In genomic region chr12:103833891-103834290, GRCh38 we compare ENCODE assay signal across 15 cellular contexts. TPM values are rescaled to one million over a fixed set of nuclear protein-coding genes. Genes with fewer than 3 reads are reported as not detected.
DNase-seq lines count a peak whose midpoint lies in the region; ATAC-seq and TF ChIP-seq lines count a peak whose summit lies in the region.
"Had no signal": no experiment of that assay in that cellular context is flagged by ENCODE, and none has a peak within 500 bp of the region (broad histone marks: within the 10 kb centered on the region; RNA-seq: fewer than 3 reads in every experiment).

No MANE protein-coding gene starts in this region.

- H3K27me3 Mint-ChIP-seq in chondrocyte (ENCODE audit: low read depth) = no peaks in the 10 kb centered on the region
- peaks cover 9 to 34% of the 10 kb centered on the region in 2 donors for H3K27me3 Mint-ChIP-seq in natural killer cell treated with Interleukin-12 subunit alpha and Interleukin-12 subunit beta and Interleukin-15 and Interleukin-18, amount 100 ng/mL, for 72 hours
- H3K27me3 Mint-ChIP-seq: B cell had no signal

- peaks cover 7% of the 10 kb centered on the region for H3K36me3 Mint-ChIP-seq in chondrocyte (ENCODE audit: low read depth)
- no peaks in the 10 kb centered on the region for H3K36me3 Mint-ChIP-seq in natural killer cell treated with Interleukin-12 subunit alpha and Interleukin-12 subunit beta and Interleukin-15 and Interleukin-18, amount 100 ng/mL, for 72 hours

- intact Hi-C loops in heart left ventricle (cut with DNase I) = no loop called here

- peaks cover 77% of the 10 kb centered on the region for H3K4me1 Mint-ChIP-seq in chondrocyte (ENCODE audit: low read depth)
- H3K4me1 Mint-ChIP-seq in natural killer cell treated with Interleukin-12 subunit alpha and Interleukin-12 subunit beta and Interleukin-15 and Interleukin-18, amount 100 ng/mL, for 72 hours (ENCODE audit: low read depth in 2 of 2) = no peaks in the 10 kb centered on the region

- H3K27ac ChIP-seq in C4-2B (no peak overlapping the region), muscle layer of colon (ENCODE audit: low read depth, low read length) (no peak overlapping the region), heart left ventricle (peak overlapping the region in 1 of 12 donors; percentile 92)
- H3K27ac ChIP-seq: upper lobe of right lung had no signal

- no peak overlapping the region for H3K4me3 ChIP-seq in LNCaP clone FGC (ENCODE audit: low read depth, low read length)
- H3K4me3 ChIP-seq in muscle layer of colon (ENCODE audit: low read depth in 1 of 2, low read length in 2 of 2) = peak overlapping the region in 1 of 2 donors; percentile 20
- no peak overlapping the region for H3K4me3 ChIP-seq in heart left ventricle
- H3K4me3 ChIP-seq: upper lobe of right lung had no signal

- H3K27ac Mint-ChIP-seq in chondrocyte (ENCODE audit: unreplicated experiment) = peak overlapping the region; percentile 90
- H3K27ac Mint-ChIP-seq in natural killer cell treated with Interleukin-12 subunit alpha and Interleukin-12 subunit beta and Interleukin-15 and Interleukin-18, amount 100 ng/mL, for 72 hours = no peak overlapping the region
- H3K27ac Mint-ChIP-seq: naive thymus-derived CD4-positive, alpha-beta T cell had no signal

- DNase-seq in LNCaP clone FGC (ENCODE audit: low read depth) = no peak
- no peak for DNase-seq in chondrocyte (ENCODE audit: low spot score)
- DNase-seq in NCI-H82 (lab: John Stamatoyannopoulos, UW) = no peak
- DNase-seq in heart left ventricle = no peak
- DNase-seq in activated CD4-positive, alpha-beta T cell treated with anti-CD3 and anti-CD28 coated beads for 48 hours = no peak
- no peak for DNase-seq in natural killer cell treated with Interleukin-12 subunit alpha and Interleukin-12 subunit beta and Interleukin-15 and Interleukin-18, amount 100 ng/mL, for 72 hours (ENCODE audit: low spot score)
- DNase-seq: head of caudate nucleus; KBM-7; naive thymus-derived CD4-positive, alpha-beta T cell; right cardiac atrium; stimulated activated CD4-positive, alpha-beta T cell treated with anti-CD3 and anti-CD28 coated beads, Interleukin-4, amount 100 ng/mL, for 24 hours; upper lobe of right lung had no signal

- H3K36me3 ChIP-seq in muscle layer of colon (ENCODE audit: insufficient read depth, low read length) (no peaks in the 10 kb centered on the region), heart left ventricle (no peaks in the 10 kb centered on the region)
- H3K36me3 ChIP-seq: upper lobe of right lung had no signal

- H3K9ac ChIP-seq in muscle layer of colon (ENCODE audit: low read length) = peak overlapping the region; percentile 5

- peaks cover 3% of the 10 kb centered on the region for H3K9me3 Mint-ChIP-seq in chondrocyte (ENCODE audit: low read depth)
- H3K9me3 Mint-ChIP-seq in natural killer cell treated with Interleukin-12 subunit alpha and Interleukin-12 subunit beta and Interleukin-15 and Interleukin-18, amount 100 ng/mL, for 72 hours = no peaks in the 10 kb centered on the region

- H3K4me1 ChIP-seq in muscle layer of colon (ENCODE audit: insufficient read depth, low read length) (peaks cover 67% of the 10 kb centered on the region), heart left ventricle (peaks cover 0 to 26% (median 0%) of the 10 kb centered on the region in 12 donors)

- no peak for TF ChIP-seq POLR2A in heart left ventricle (IDR thresholded peaks at IDR 0.05)

- ATAC-seq in heart left ventricle = no peak
- ATAC-seq in natural killer cell treated with Interleukin-12 subunit alpha and Interleukin-12 subunit beta and Interleukin-15 and Interleukin-18, amount 100 ng/mL, for 72 hours = no peak
- ATAC-seq: naive thymus-derived CD4-positive, alpha-beta T cell; right cardiac atrium; upper lobe of right lung had no signal

- H3K4me3 Mint-ChIP-seq in chondrocyte (ENCODE audit: unreplicated experiment) = peak overlapping the region; percentile 54
- H3K4me3 Mint-ChIP-seq in natural killer cell treated with Interleukin-12 subunit alpha and Interleukin-12 subunit beta and Interleukin-15 and Interleukin-18, amount 100 ng/mL, for 72 hours = no peak overlapping the region
- H3K4me3 Mint-ChIP-seq: naive thymus-derived CD4-positive, alpha-beta T cell had no signal

- no peaks in the 10 kb centered on the region for H3K27me3 ChIP-seq in muscle layer of colon (ENCODE audit: control insufficient read depth in 1 of 2, insufficient read depth in 2 of 2, low read length in 2 of 2)
- H3K27me3 ChIP-seq in heart left ventricle = no peaks in the 10 kb centered on the region
- H3K27me3 ChIP-seq: upper lobe of right lung had no signal

- H3K9me3 ChIP-seq in muscle layer of colon (ENCODE audit: low read length) (no peaks in the 10 kb centered on the region), heart left ventricle (peaks cover 0 to 11% (median 0%) of the 10 kb centered on the region in 12 donors)
- H3K9me3 ChIP-seq: upper lobe of right lung had no signal

- TF ChIP-seq CTCF in C4-2B (conservative IDR thresholded peaks at IDR 0.05) (peak; percentile 14), LNCaP clone FGC (IDR thresholded peaks at IDR 0.05; ENCODE audit: control insufficient read depth, extremely low read depth, insufficient read depth) (peak; percentile 45), chondrocyte (IDR thresholded peaks at IDR 0.05) (peak; percentile 23), heart left ventricle (IDR thresholded peaks at IDR 0.05) (no peak)

- WGBS in heart left ventricle, 4 donors = 78 to 87% (median 84%) methylated on average over 2 of the region's 2 CpGs

RNA-seq across cellular contexts. Expression of gene NT5DC3, which starts 7.1 kb away (rescaled TPM):
- total RNA-seq in chondrocyte = 24.0 to 26.2 TPM (median 25.3 TPM) in 3 replicates
- 1 to 10 TPM; 2.4 to 6.3 (median 3.7) TPM for total RNA-seq in heart left ventricle
- polyA plus RNA-seq in heart left ventricle = 1 to 10 TPM in 1 of 2 donors, under 1 TPM in 1; 0.95 to 6.3 TPM
- 10 to 100 TPM in 1 of 2 donors, 1 to 10 TPM in 1; 3.9 to 15.5 TPM for total RNA-seq in natural killer cell treated with Interleukin-12 subunit alpha and Interleukin-12 subunit beta and Interleukin-15 and Interleukin-18, amount 100 ng/mL, for 72 hours

Comparison
In these comparisons a context has a peak if more than half of its experiments do, and no peak if none do; other contexts are left out.
1. CTCF ChIP-seq: peak in C4-2B (single experiment), LNCaP clone FGC (single experiment) and chondrocyte (single experiment); none in heart left ventricle (0 of 12).